In the genomic region with DNA sequence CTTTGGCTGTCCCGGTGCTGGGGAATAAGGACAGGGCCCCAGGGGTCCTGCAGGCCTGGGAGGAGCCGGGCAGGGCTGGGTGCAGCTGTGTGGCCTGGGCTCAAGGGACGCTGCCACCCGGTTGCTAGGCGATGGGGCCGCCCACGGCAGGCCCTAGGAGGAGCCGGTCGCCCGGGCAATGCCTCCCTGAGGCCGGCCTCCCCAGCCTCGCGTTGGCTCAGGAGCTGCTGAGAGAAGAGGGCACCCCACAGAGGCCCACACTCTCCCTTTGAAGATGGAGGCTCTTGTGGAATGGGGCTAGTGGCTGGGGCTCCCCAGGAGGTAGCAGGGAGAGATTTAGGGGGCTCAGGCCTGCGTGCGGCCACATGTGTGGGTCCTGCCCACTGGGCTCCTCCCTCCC, we compare ENCODE assay signal across 1 cellular context.
TF ChIP-seq lines count a peak whose summit lies in the region.

CIBAR2 (minus strand) TSS at position 109 of the 400 bp plus-strand sequence. CDS start 120 bp downstream, outside the sequence.

TF ChIP-seq in K562, 482 proteins besides CTCF, POLR2A, EP300 and RAD21 (continued from another document):
- TF ChIP-seq, protein P1, sequence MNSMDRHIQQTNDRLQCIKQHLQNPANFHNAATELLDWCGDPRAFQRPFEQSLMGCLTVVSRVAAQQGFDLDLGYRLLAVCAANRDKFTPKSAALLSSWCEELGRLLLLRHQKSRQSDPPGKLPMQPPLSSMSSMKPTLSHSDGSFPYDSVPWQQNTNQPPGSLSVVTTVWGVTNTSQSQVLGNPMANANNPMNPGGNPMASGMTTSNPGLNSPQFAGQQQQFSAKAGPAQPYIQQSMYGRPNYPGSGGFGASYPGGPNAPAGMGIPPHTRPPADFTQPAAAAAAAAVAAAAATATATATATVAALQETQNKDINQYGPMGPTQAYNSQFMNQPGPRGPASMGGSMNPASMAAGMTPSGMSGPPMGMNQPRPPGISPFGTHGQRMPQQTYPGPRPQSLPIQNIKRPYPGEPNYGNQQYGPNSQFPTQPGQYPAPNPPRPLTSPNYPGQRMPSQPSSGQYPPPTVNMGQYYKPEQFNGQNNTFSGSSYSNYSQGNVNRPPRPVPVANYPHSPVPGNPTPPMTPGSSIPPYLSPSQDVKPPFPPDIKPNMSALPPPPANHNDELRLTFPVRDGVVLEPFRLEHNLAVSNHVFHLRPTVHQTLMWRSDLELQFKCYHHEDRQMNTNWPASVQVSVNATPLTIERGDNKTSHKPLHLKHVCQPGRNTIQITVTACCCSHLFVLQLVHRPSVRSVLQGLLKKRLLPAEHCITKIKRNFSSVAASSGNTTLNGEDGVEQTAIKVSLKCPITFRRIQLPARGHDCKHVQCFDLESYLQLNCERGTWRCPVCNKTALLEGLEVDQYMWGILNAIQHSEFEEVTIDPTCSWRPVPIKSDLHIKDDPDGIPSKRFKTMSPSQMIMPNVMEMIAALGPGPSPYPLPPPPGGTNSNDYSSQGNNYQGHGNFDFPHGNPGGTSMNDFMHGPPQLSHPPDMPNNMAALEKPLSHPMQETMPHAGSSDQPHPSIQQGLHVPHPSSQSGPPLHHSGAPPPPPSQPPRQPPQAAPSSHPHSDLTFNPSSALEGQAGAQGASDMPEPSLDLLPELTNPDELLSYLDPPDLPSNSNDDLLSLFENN (IDR thresholded peaks at IDR 0.05; ENCODE audit: low read depth in 2 of 2, low read length in 2 of 2): no peak
- TF ChIP-seq EGR1 (conservative IDR thresholded peaks at IDR 0.05): peak; percentile 41; the same call in 1 of the 2 replicates
